In the genomic region with DNA sequence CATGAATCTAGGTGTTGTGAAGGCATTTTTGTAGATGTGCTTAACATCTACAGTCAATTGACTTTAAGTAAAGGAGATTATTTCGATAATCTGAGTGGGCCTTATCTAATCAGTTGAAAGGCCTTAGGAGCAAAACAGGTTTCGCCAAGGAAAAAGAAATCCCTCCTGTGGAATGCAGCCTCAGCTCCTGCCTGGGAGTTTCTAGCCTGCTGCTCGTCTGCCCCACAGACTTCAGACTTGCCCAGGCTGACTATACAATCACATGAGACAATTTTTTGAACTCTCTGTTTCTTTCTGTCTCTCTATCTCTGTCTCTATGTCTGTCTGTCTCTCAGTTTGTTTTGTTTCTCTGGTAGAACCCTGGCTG, we compare ENCODE assay signal across 1 cellular context.
TF ChIP-seq lines count a peak whose summit lies in the region.

No MANE protein-coding gene starts in this region.

TF ChIP-seq in GM23338, 12 proteins besides CTCF, POLR2A, EP300 and RAD21 (continued from another document):
- TF ChIP-seq, protein P1, sequence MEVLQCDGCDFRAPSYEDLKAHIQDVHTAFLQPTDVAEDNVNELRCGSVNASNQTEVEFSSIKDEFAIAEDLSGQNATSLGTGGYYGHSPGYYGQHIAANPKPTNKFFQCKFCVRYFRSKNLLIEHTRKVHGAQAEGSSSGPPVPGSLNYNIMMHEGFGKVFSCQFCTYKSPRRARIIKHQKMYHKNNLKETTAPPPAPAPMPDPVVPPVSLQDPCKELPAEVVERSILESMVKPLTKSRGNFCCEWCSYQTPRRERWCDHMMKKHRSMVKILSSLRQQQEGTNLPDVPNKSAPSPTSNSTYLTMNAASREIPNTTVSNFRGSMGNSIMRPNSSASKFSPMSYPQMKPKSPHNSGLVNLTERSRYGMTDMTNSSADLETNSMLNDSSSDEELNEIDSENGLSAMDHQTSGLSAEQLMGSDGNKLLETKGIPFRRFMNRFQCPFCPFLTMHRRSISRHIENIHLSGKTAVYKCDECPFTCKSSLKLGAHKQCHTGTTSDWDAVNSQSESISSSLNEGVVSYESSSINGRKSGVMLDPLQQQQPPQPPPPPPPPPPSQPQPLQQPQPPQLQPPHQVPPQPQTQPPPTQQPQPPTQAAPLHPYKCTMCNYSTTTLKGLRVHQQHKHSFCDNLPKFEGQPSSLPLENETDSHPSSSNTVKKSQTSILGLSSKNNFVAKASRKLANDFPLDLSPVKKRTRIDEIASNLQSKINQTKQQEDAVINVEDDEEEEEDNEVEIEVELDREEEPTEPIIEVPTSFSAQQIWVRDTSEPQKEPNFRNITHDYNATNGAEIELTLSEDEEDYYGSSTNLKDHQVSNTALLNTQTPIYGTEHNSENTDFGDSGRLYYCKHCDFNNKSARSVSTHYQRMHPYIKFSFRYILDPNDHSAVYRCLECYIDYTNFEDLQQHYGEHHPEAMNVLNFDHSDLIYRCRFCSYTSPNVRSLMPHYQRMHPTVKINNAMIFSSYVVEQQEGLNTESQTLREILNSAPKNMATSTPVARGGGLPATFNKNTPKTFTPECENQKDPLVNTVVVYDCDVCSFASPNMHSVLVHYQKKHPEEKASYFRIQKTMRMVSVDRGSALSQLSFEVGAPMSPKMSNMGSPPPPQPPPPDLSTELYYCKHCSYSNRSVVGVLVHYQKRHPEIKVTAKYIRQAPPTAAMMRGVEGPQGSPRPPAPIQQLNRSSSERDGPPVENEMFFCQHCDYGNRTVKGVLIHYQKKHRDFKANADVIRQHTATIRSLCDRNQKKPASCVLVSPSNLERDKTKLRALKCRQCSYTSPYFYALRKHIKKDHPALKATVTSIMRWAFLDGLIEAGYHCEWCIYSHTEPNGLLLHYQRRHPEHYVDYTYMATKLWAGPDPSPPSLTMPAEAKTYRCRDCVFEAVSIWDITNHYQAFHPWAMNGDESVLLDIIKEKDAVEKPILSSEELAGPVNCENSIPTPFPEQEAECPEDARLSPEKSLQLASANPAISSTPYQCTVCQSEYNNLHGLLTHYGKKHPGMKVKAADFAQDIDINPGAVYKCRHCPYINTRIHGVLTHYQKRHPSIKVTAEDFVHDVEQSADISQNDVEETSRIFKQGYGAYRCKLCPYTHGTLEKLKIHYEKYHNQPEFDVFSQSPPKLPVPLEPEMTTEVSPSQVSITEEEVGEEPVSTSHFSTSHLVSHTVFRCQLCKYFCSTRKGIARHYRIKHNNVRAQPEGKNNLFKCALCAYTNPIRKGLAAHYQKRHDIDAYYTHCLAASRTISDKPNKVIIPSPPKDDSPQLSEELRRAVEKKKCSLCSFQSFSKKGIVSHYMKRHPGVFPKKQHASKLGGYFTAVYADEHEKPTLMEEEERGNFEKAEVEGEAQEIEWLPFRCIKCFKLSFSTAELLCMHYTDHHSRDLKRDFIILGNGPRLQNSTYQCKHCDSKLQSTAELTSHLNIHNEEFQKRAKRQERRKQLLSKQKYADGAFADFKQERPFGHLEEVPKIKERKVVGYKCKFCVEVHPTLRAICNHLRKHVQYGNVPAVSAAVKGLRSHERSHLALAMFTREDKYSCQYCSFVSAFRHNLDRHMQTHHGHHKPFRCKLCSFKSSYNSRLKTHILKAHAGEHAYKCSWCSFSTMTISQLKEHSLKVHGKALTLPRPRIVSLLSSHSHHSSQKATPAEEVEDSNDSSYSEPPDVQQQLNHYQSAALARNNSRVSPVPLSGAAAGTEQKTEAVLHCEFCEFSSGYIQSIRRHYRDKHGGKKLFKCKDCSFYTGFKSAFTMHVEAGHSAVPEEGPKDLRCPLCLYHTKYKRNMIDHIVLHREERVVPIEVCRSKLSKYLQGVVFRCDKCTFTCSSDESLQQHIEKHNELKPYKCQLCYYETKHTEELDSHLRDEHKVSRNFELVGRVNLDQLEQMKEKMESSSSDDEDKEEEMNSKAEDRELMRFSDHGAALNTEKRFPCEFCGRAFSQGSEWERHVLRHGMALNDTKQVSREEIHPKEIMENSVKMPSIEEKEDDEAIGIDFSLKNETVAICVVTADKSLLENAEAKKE (CRISPR knock-in tag; IDR thresholded peaks at IDR 0.05) = no peak
- no peak for TF ChIP-seq EZH2phosphoT487 (IDR thresholded peaks at IDR 0.05; ENCODE audit: unreplicated experiment)
- no peak for TF ChIP-seq POLR2AphosphoS5 (IDR thresholded peaks at IDR 0.05; ENCODE audit: low read depth)
- TF ChIP-seq, protein P2, sequence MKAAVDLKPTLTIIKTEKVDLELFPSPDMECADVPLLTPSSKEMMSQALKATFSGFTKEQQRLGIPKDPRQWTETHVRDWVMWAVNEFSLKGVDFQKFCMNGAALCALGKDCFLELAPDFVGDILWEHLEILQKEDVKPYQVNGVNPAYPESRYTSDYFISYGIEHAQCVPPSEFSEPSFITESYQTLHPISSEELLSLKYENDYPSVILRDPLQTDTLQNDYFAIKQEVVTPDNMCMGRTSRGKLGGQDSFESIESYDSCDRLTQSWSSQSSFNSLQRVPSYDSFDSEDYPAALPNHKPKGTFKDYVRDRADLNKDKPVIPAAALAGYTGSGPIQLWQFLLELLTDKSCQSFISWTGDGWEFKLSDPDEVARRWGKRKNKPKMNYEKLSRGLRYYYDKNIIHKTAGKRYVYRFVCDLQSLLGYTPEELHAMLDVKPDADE (IDR thresholded peaks at IDR 0.05) = no peak
